25 cellular contexts compared by ENCODE assay signal in the genomic region with DNA sequence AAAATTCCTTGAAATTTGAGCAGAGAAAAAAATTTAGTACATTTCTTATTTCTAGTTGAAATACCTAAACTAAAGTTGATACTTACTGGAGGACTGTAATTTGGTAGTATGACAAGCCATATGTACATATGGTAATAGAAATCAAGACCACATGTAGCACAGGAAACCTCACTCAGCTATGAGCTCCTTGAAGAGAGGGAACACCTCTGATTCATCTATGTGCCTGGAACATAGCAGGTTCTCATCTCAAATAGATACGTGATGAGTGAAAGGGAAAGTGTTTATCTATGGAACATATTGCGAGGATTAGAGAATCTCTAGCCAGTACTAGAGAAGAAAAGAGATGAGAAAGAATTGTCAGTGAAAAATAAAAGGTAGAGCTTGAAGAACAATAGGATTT. TPM values are rescaled to one million over a fixed set of nuclear protein-coding genes. Genes with fewer than 3 reads are reported as not detected.
DNase-seq lines count a peak whose midpoint lies in the region; ATAC-seq, FAIRE-seq and TF ChIP-seq lines count a peak whose summit lies in the region.
"Had no signal": no experiment of that assay in that cellular context is flagged by ENCODE, and none has a peak within 500 bp of the region (broad histone marks: within the 10 kb centered on the region; RNA-seq: fewer than 3 reads in every experiment).

No MANE protein-coding gene starts in this region.

- POLR2A ChIA-PET in SK-N-SH (lab: Yijun Ruan, JAX): no interaction called here
- POLR2A ChIA-PET in CD4-positive, alpha-beta memory T cell (lab: Charles Lee; ENCODE audit: partially characterized antibody): no interaction called here
- POLR2A ChIA-PET in IMR-90 (lab: Charles Lee; ENCODE audit: unreplicated experiment): interaction anchor here (0.6 kb wide), 1 partner anchor 300 kb away, joined by 3 read pairs; no protein-coding TSS in a partner anchor

- no peak overlapping the region for H4K91ac ChIP-seq in IMR-90 (ENCODE audit: insufficient read depth, low read depth, low read length)

- H3K9ac ChIP-seq in SK-N-SH (no peak overlapping the region), IMR-90 (ENCODE audit: low read depth, low read length) (no peak overlapping the region), kidney (ENCODE audit: low read length in 2 of 2) (no peak overlapping the region)

- no peaks in the 10 kb centered on the region for H3K4me1 ChIP-seq in SK-N-SH (ENCODE audit: control insufficient read depth in 1 of 2, insufficient read depth in 2 of 2, low read depth in 1 of 2, low read length in 1 of 2)
- no peaks in the 10 kb centered on the region for H3K4me1 ChIP-seq in CD4-positive, alpha-beta memory T cell (ENCODE audit: insufficient read depth, low read length)
- no peaks in the 10 kb centered on the region for H3K4me1 ChIP-seq in IMR-90 (ENCODE audit: control insufficient read depth, insufficient read depth, low read length)
- H3K4me1 ChIP-seq in adrenal gland (replicated peaks in 1 of 2): no peaks in the 10 kb centered on the region
- no peaks in the 10 kb centered on the region for H3K4me1 ChIP-seq in kidney (ENCODE audit: control insufficient read depth in 1 of 2, insufficient read depth in 1 of 2, low read depth in 1 of 2, low read length in 2 of 2)
- H3K4me1 ChIP-seq: pancreas had no signal

- no peaks in the 10 kb centered on the region for H3K27me3 ChIP-seq in SK-N-SH (ENCODE audit: insufficient read depth)
- no peaks in the 10 kb centered on the region for H3K27me3 ChIP-seq in CD4-positive, alpha-beta memory T cell (ENCODE audit: insufficient read depth, low read length)
- H3K27me3 ChIP-seq in IMR-90 (ENCODE audit: control insufficient read depth, insufficient read depth, low read length): no peaks in the 10 kb centered on the region
- H3K27me3 ChIP-seq in adrenal gland: no peaks in the 10 kb centered on the region
- H3K27me3 ChIP-seq: pancreas had no signal

- TF ChIP-seq CTCF in SK-N-SH (IDR thresholded peaks at IDR 0.05) (no peak), IMR-90 (conservative IDR thresholded peaks at IDR 0.05; ENCODE audit: low read depth, low read length) (no peak), chondrocyte (IDR thresholded peaks at IDR 0.05) (no peak), adrenal gland (IDR thresholded peaks at IDR 0.05) (no peak), kidney (IDR thresholded peaks at IDR 0.05; ENCODE audit: borderline replicate concordance, extremely low read depth, insufficient read depth) (no peak)

- H3K9me2 ChIP-seq in SK-N-SH: no peaks in the 10 kb centered on the region

- no peak overlapping the region for H2BK120ac ChIP-seq in IMR-90 (ENCODE audit: low read depth, low read length)

- no TSS peak for BruUV-seq in IMR-90 (replicated peaks; lab: Mats Ljungman, UMichigan)

- no peak overlapping the region for H3K56ac ChIP-seq in IMR-90 (ENCODE audit: extremely low read depth, insufficient read depth, low read length)

- H3K18ac ChIP-seq in IMR-90 (ENCODE audit: low read depth, low read length): no peak overlapping the region

- intact Hi-C loops in CD4-positive, alpha-beta memory T cell (cut with micrococcal nuclease): no loop called here
- intact Hi-C loops in IMR-90 (cut with micrococcal nuclease) (no loop called here), left colon (cut with DNase I, micrococcal nuclease) (no loop called here), adrenal gland (cut with DNase I) (no loop called here), kidney (cut with DNase I) (no loop called here)

- H3K4me3 ChIP-seq in SK-N-SH (ENCODE audit: low read depth in 2 of 2, low read length in 1 of 2) (no peak overlapping the region), IMR-90 (ENCODE audit: insufficient read depth, low read depth, low read length) (no peak overlapping the region), adrenal gland (no peak overlapping the region), kidney (ENCODE audit: low read length in 2 of 2) (no peak overlapping the region)
- H3K4me3 ChIP-seq in CD4-positive, alpha-beta memory T cell (ENCODE audit: low read length in 2 of 2): no peak overlapping the region
- H3K4me3 ChIP-seq: pancreas had no signal

- 91% methylated on average over 2 of the region's 2 CpGs for WGBS in SK-N-SH (ENCODE audit: low lambda C conversion rate)
- WGBS in IMR-90 (ENCODE audit: extremely low coverage in 2 of 2, insufficient read length in 1 of 2), 2 experiments: 100% methylated on average over 2 of the region's 2 CpGs; no CpG with 5 or more reads in 1 of the 2 experiments
- WGBS in adrenal gland, 4 donors: 92 to 100% (median 98%) methylated on average over 2 of the region's 2 CpGs

- no peak for TF ChIP-seq EP300 in SK-N-SH (IDR thresholded peaks at IDR 0.05; ENCODE audit: borderline replicate concordance in 1 of 2, low read depth in 1 of 2, low read length in 1 of 2)

- no peak overlapping the region for H2AK9ac ChIP-seq in IMR-90 (replicated peaks; ENCODE audit: low read depth, low read length, poor library complexity)

- H3K23ac ChIP-seq in IMR-90 (ENCODE audit: low read depth, low read length): no peak overlapping the region

- no peak overlapping the region for H2BK20ac ChIP-seq in IMR-90 (ENCODE audit: low read depth, low read length)

- H3K4me1 Mint-ChIP-seq in CD4-positive, alpha-beta memory T cell: peaks cover 0 to 4% (median 2%) of the 10 kb centered on the region in 4 donors
- peaks cover 3% of the 10 kb centered on the region for H3K4me1 Mint-ChIP-seq in chondrocyte (ENCODE audit: low read depth)

- H3K36me3 ChIP-seq in SK-N-SH (replicated peaks in 1 of 2; ENCODE audit: control insufficient read depth in 1 of 2, insufficient read depth in 2 of 2, low read length in 1 of 2): peaks cover 3 to 6% of the 10 kb centered on the region in 2 experiments
- H3K36me3 ChIP-seq in CD4-positive, alpha-beta memory T cell (ENCODE audit: insufficient read depth, low read length): peaks cover 9% of the 10 kb centered on the region
- peaks cover 4% of the 10 kb centered on the region for H3K36me3 ChIP-seq in IMR-90 (ENCODE audit: control insufficient read depth, insufficient read depth, low read length)
- H3K36me3 ChIP-seq in adrenal gland (replicated peaks in 1 of 2): peaks cover 0 to 25% of the 10 kb centered on the region in 2 donors
- H3K36me3 ChIP-seq in kidney (ENCODE audit: control insufficient read depth in 1 of 2, insufficient read depth in 2 of 2, low read length in 2 of 2): peaks cover 14 to 17% of the 10 kb centered on the region in 2 donors
- H3K36me3 ChIP-seq: WERI-Rb-1 had no signal

- H3K4me3 Mint-ChIP-seq in CD4-positive, alpha-beta memory T cell: no peak overlapping the region
- no peak overlapping the region for H3K4me3 Mint-ChIP-seq in chondrocyte (ENCODE audit: unreplicated experiment)

- H4K5ac ChIP-seq in IMR-90 (ENCODE audit: low read depth, low read length): no peak overlapping the region

- CTCF ChIA-PET in SK-N-SH (lab: Yijun Ruan, JAX) (no interaction called here), IMR-90 (lab: Yijun Ruan, JAX) (no interaction called here)
- CTCF ChIA-PET in CD4-positive, alpha-beta memory T cell (lab: Charles Lee; ENCODE audit: partially characterized antibody): interaction anchor here (0.8 to 1.3 kb wide), 2 partner anchors 193 to 274 kb away, joined by 3 read pairs; no protein-coding TSS in a partner anchor

- no peak overlapping the region for H3K4ac ChIP-seq in IMR-90 (ENCODE audit: low read depth, low read length)

- no peak overlapping the region for H4K8ac ChIP-seq in IMR-90 (ENCODE audit: low read depth in 2 of 2, low read length in 2 of 2)

- peaks cover 68 to 71% of the 10 kb centered on the region in 2 donors for H3K36me3 Mint-ChIP-seq in CD4-positive, alpha-beta memory T cell
- peaks cover 18% of the 10 kb centered on the region for H3K36me3 Mint-ChIP-seq in chondrocyte (ENCODE audit: low read depth)

- H3K79me2 ChIP-seq in SK-N-SH (ENCODE audit: insufficient read depth): no peaks in the 10 kb centered on the region

- in situ Hi-C loops in IMR-90 (cut with MboI; ENCODE audit: low sequenced_read_pairs): no loop called here

- no peaks in the 10 kb centered on the region for H3K9me1 ChIP-seq in IMR-90 (ENCODE audit: insufficient read depth, low read length)

- no peak overlapping the region for H2AFZ ChIP-seq in SK-N-SH (ENCODE audit: low read depth)
- no peak overlapping the region for H2AFZ ChIP-seq in IMR-90 (replicated peaks; ENCODE audit: low read length, poor library complexity)

- H2BK15ac ChIP-seq in IMR-90 (ENCODE audit: low read depth, low read length): no peak overlapping the region

- dilution Hi-C loops in IMR-90 (cut with HindIII; ENCODE audit: low sequenced_read_pairs, unreplicated experiment): no loop called here

- H2AK5ac ChIP-seq in IMR-90 (ENCODE audit: low read depth, low read length): no peak overlapping the region

- H3K27me3 Mint-ChIP-seq in CD4-positive, alpha-beta memory T cell: no peaks in the 10 kb centered on the region
- H3K27me3 Mint-ChIP-seq in chondrocyte (ENCODE audit: low read depth): no peaks in the 10 kb centered on the region

- H3K9me3 ChIP-seq in SK-N-SH: no peaks in the 10 kb centered on the region
- no peaks in the 10 kb centered on the region for H3K9me3 ChIP-seq in CD4-positive, alpha-beta memory T cell (ENCODE audit: control insufficient read depth in 1 of 2, low read length in 2 of 2)
- H3K9me3 ChIP-seq in IMR-90 (ENCODE audit: control insufficient read depth, insufficient read depth, low read length): no peaks in the 10 kb centered on the region
- H3K9me3 ChIP-seq in adrenal gland (replicated peaks in 1 of 3): no peaks in the 10 kb centered on the region
- H3K9me3 ChIP-seq in kidney (ENCODE audit: control insufficient read depth in 1 of 2, low read length in 2 of 2): no peaks in the 10 kb centered on the region
- H3K9me3 ChIP-seq: pancreas had no signal

- H2BK5ac ChIP-seq in IMR-90 (ENCODE audit: low read depth, low read length, poor library complexity, severe bottlenecking): no peak overlapping the region

- H4K20me1 ChIP-seq in SK-N-SH (ENCODE audit: insufficient read depth): no peaks in the 10 kb centered on the region
- H4K20me1 ChIP-seq in IMR-90 (ENCODE audit: insufficient read depth, low read length): no peaks in the 10 kb centered on the region

- no peaks in the 10 kb centered on the region for H3K9me3 Mint-ChIP-seq in CD4-positive, alpha-beta memory T cell
- H3K9me3 Mint-ChIP-seq in chondrocyte (ENCODE audit: low read depth): no peaks in the 10 kb centered on the region

- H3F3A ChIP-seq in SK-N-SH (replicated peaks; ENCODE audit: insufficient read depth): no peaks in the 10 kb centered on the region

- peak overlapping the region in 4 of 7 donors; percentile 0 to 63 (median 6) for H3K27ac Mint-ChIP-seq in CD4-positive, alpha-beta memory T cell
- H3K27ac Mint-ChIP-seq in chondrocyte (ENCODE audit: unreplicated experiment): peak overlapping the region; percentile 15

- TF ChIP-seq POLR2A in IMR-90 (IDR thresholded peaks at IDR 0.05; ENCODE audit: low read depth, low read length): no peak
- TF ChIP-seq POLR2A in adrenal gland (IDR thresholded peaks at IDR 0.05): no peak

- no peaks in the 10 kb centered on the region for H3K79me1 ChIP-seq in IMR-90 (ENCODE audit: low read depth in 1 of 2, low read length in 2 of 2)

- FAIRE-seq in kidney (lab: Jason Lieb, UNC): no peak
- FAIRE-seq: bronchial epithelial cell, frontal cortex, pancreas, urothelium cell line had no signal

- H3K4me2 ChIP-seq in SK-N-SH (no peak overlapping the region), IMR-90 (ENCODE audit: low read depth, low read length) (no peak overlapping the region)

- no peak for TF ChIP-seq RAD21 in SK-N-SH (IDR thresholded peaks at IDR 0.05; ENCODE audit: low read length)
- no peak for TF ChIP-seq RAD21 in IMR-90 (IDR thresholded peaks at IDR 0.05; ENCODE audit: low read length)

- no peak for DNase-seq in SK-N-SH
- peak in 2 of 5 donors; percentile 4 to 6 for DNase-seq in CD4-positive, alpha-beta memory T cell
- peak; percentile 11 for DNase-seq in IMR-90
- DNase-seq in chondrocyte (ENCODE audit: low spot score): no peak
- no peak for DNase-seq in left colon
- DNase-seq in adrenal gland: no peak
- no peak for DNase-seq in kidney
- DNase-seq: EL, H7, kidney glomerular epithelial cell, MM.1S, NCI-H146, NCI-H2171, NCI-H526 treated with DMSO at 0.1 percent for 48 hours, pancreas, Right ventricle myocardium superior, WERI-Rb-1 had no signal

- H3K27ac ChIP-seq in SK-N-SH (ENCODE audit: low read depth in 2 of 2, low read length in 1 of 2): no peak overlapping the region
- H3K27ac ChIP-seq in CD4-positive, alpha-beta memory T cell (ENCODE audit: low read depth, low read length): no peak overlapping the region
- H3K27ac ChIP-seq in IMR-90 (ENCODE audit: insufficient read depth, low read length): no peak overlapping the region
- no peak overlapping the region for H3K27ac ChIP-seq in adrenal gland
- H3K27ac ChIP-seq in kidney (ENCODE audit: low read depth in 2 of 2, low read length in 2 of 2): no peak overlapping the region
- H3K27ac ChIP-seq: 22Rv1, epithelial cell of prostate, HL-60, pancreas, WERI-Rb-1 had no signal

- H3K14ac ChIP-seq in IMR-90 (replicated peaks; ENCODE audit: low read depth, low read length): no peak overlapping the region

- peak; percentile 63 for ATAC-seq in SK-N-SH treated with all-trans-retinoic acid at 6 μM for 48 hours
- ATAC-seq in IMR-90 (ENCODE audit: low read depth): no peak
- ATAC-seq in left colon: no peak
- ATAC-seq: pancreas, sciatic nerve had no signal

RNA-seq across cellular contexts. Expression of a gene that starts 47.9 kb away (rescaled TPM):
- polyA plus RNA-seq in SK-N-SH (2012; rRNA removed) (1.6 and 2.8 TPM in 2 replicates), IMR-90 (2012; rRNA removed) (0.29 and 0.33 TPM in 2 replicates), adrenal gland (10 to 100 TPM in 1 of 3 donors, 1 to 10 TPM in 2; 4.2 to 25.8 (median 9.7) TPM), kidney (ENCODE audit: insufficient read depth, low read depth, low replicate concordance) (4.5 TPM)
- 2.9 and 4.7 TPM in 2 replicates for polyA plus RNA-seq in SK-N-SH (2012; cell fraction: cytosol; rRNA removed)
- polyA plus RNA-seq in SK-N-SH (2012; cell fraction: nucleus; rRNA removed): 0.50 and 0.96 TPM in 2 replicates
- under 1 TPM in 1 of 2 experiments, not detected in 1; 0.19 TPM for total RNA-seq in CD4-positive, alpha-beta memory T cell
- polyA plus RNA-seq in CD4-positive, alpha-beta memory T cell: not detected
- total RNA-seq in IMR-90 (2012; rRNA removed) (0.18 and 0.28 TPM in 2 replicates), chondrocyte (0.19 to 0.60 TPM (median 0.38 TPM) in 3 replicates), left colon (1 to 10 TPM; 4.4 to 5.0 TPM), adrenal gland (10 to 100 TPM in 1 of 8 donors, 1 to 10 TPM in 3, under 1 TPM in 2, not detected in 2; 0.22 to 14.2 (median 1.9) TPM), kidney (not detected)
- 0.21 and 0.23 TPM in 2 replicates for polyA plus RNA-seq in IMR-90 (2012; cell fraction: cytosol; rRNA removed)
- polyA plus RNA-seq in IMR-90 (2012; cell fraction: nucleus; rRNA removed; ENCODE audit: low replicate concordance): 0.02 and 0.08 TPM in 2 replicates
- total RNA-seq: bronchial epithelial cell, Right ventricle myocardium superior had no signal
